21 cellular contexts compared by ENCODE assay signal in the genomic region with DNA sequence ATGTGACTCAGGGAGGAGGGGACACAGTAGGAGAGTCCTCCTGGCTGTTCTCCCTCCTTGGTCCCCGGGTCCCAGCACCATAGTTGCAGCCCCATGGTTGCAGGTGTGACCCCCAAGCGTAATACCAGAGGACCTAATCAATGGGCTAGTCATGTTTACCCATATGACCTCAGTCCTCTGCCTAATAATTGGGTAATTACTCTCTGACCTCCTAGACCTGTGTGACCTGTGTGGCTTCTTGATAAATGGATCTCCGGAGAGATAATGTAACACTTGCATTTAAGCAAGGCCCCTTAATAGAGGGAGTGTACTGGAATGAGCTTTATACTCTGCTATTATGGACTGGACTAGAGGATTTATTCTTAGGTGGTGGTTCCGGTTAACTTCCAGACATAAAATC. TPM values are rescaled to one million over a fixed set of nuclear protein-coding genes. Genes with fewer than 3 reads are reported as not detected.
DNase-seq lines count a peak whose midpoint lies in the region; ATAC-seq and TF ChIP-seq lines count a peak whose summit lies in the region.
"Had no signal": no experiment of that assay in that cellular context is flagged by ENCODE, and none has a peak within 500 bp of the region (broad histone marks: within the 10 kb centered on the region; RNA-seq: fewer than 3 reads in every experiment).

No MANE protein-coding gene starts in this region.

- CTCF ChIA-PET in Calu3 (lab: Charles Lee): interaction anchor here (0.8 kb wide), 1 partner anchor 72 kb away, joined by 3 read pairs; no protein-coding TSS in a partner anchor

- H4K5ac ChIP-seq in mesendoderm (ENCODE audit: low read length): no peak overlapping the region

- H3K4me1 ChIP-seq in body of pancreas (peaks cover 50% of the 10 kb centered on the region), mesendoderm (ENCODE audit: control insufficient read depth, low read depth, low read length) (peaks cover 25% of the 10 kb centered on the region), rectal smooth muscle tissue (ENCODE audit: control insufficient read depth, insufficient read depth, low read length) (peaks cover 6% of the 10 kb centered on the region), adrenal gland (replicated peaks in 1 of 2) (peaks cover 0 to 18% of the 10 kb centered on the region in 2 donors)

- H3K36me3 Mint-ChIP-seq in Calu3 (ENCODE audit: insufficient read depth, unreplicated experiment): peaks cover 71% of the 10 kb centered on the region

- no peak overlapping the region for H2BK15ac ChIP-seq in mesendoderm (replicated peaks; ENCODE audit: low read depth)

- TF ChIP-seq POLR2A in body of pancreas (IDR thresholded peaks at IDR 0.05): no peak
- TF ChIP-seq POLR2A in adrenal gland (IDR thresholded peaks at IDR 0.05): no peak

- H3K9me3 ChIP-seq in body of pancreas (no peaks in the 10 kb centered on the region), adrenal gland (replicated peaks in 1 of 3) (no peaks in the 10 kb centered on the region)
- H3K9me3 ChIP-seq: left lung had no signal

- H3K27me3 Mint-ChIP-seq in Calu3 (ENCODE audit: unreplicated experiment): no peaks in the 10 kb centered on the region
- peaks cover 19% of the 10 kb centered on the region for H3K27me3 Mint-ChIP-seq in stimulated activated naive CD8-positive, alpha-beta T cell treated with anti-CD3 and anti-CD28 coated beads, Interleukin-15, amount 100 ng/mL, for 72 hours
- H3K27me3 Mint-ChIP-seq: activated naive CD4-positive, alpha-beta T cell treated with anti-CD3 and anti-CD28 coated beads, Interleukin-2, amount 10 ng/mL, durations not matched to agents 7 days and 5 days; activated T-cell treated with anti-CD3 and anti-CD28 coated beads, Interleukin-2, amount 50 U/mL, for 24 hours; stimulated activated naive CD8-positive, alpha-beta T cell treated with anti-CD3 and anti-CD28 coated beads, Interleukin-15, Interleukin-2, amounts not matched to agents 100 ng/mL and 50 ng/mL, for 24 hours had no signal

- H3K79me1 ChIP-seq in mesendoderm (ENCODE audit: low read length): no peaks in the 10 kb centered on the region

- ATAC-seq in body of pancreas (no peak), GM18861 (IDR thresholded peaks at IDR 0.05; ENCODE audit: unreplicated experiment) (no peak)
- no peak for ATAC-seq in stimulated activated naive CD8-positive, alpha-beta T cell treated with anti-CD3 and anti-CD28 coated beads, Interleukin-15, amount 100 ng/mL, for 72 hours
- ATAC-seq: activated CD4-positive, CD25-positive, alpha-beta regulatory T cell treated with anti-CD3 and anti-CD28 coated beads, Interleukin-2, amount 50 U/mL, for 24 hours; activated CD8-positive, alpha-beta T cell treated with anti-CD3 and anti-CD28 coated beads, Interleukin-2, amount 10 ng/mL, durations not matched to agents 7 days and 5 days had no signal

- intact Hi-C loops in Calu3 (cut with micrococcal nuclease; ENCODE audit: unreplicated experiment): no loop called here
- intact Hi-C loops in body of pancreas (cut with DNase I): no loop called here
- intact Hi-C loops in adrenal gland (cut with DNase I): no loop called here

- H3K23ac ChIP-seq in mesendoderm (ENCODE audit: low read length): no peak overlapping the region

- H3K9me3 Mint-ChIP-seq in Calu3 (ENCODE audit: low read depth, unreplicated experiment): no peaks in the 10 kb centered on the region
- no peaks in the 10 kb centered on the region for H3K9me3 Mint-ChIP-seq in stimulated activated naive CD8-positive, alpha-beta T cell treated with anti-CD3 and anti-CD28 coated beads, Interleukin-15, amount 100 ng/mL, for 72 hours
- H3K9me3 Mint-ChIP-seq: activated naive CD4-positive, alpha-beta T cell treated with anti-CD3 and anti-CD28 coated beads, Interleukin-2, amount 10 ng/mL, durations not matched to agents 7 days and 5 days; activated T-cell treated with anti-CD3 and anti-CD28 coated beads, Interleukin-2, amount 50 U/mL, for 24 hours; stimulated activated naive CD8-positive, alpha-beta T cell treated with anti-CD3 and anti-CD28 coated beads, Interleukin-15, Interleukin-2, amounts not matched to agents 100 ng/mL and 50 ng/mL, for 24 hours had no signal

- no peaks in the 10 kb centered on the region for H3K79me2 ChIP-seq in mesendoderm (ENCODE audit: control insufficient read depth, insufficient read depth, low read length)

- peak overlapping the region; percentile 41 for H2AK5ac ChIP-seq in mesendoderm (ENCODE audit: low read length)

- peak overlapping the region; percentile 89 for H3K27ac Mint-ChIP-seq in Calu3 (ENCODE audit: unreplicated experiment)
- no peak overlapping the region for H3K27ac Mint-ChIP-seq in stimulated activated naive CD8-positive, alpha-beta T cell treated with anti-CD3 and anti-CD28 coated beads, Interleukin-15, amount 100 ng/mL, for 72 hours
- H3K27ac Mint-ChIP-seq: activated CD8-positive, alpha-beta T cell treated with anti-CD3 and anti-CD28 coated beads, Interleukin-2, amount 10 ng/mL, durations not matched to agents 7 days and 5 days; activated naive CD4-positive, alpha-beta T cell treated with anti-CD3 and anti-CD28 coated beads, Interleukin-2, amount 10 ng/mL, durations not matched to agents 7 days and 5 days; activated T-cell treated with anti-CD3 and anti-CD28 coated beads, Interleukin-2, amount 50 U/mL, for 24 hours; stimulated activated naive CD8-positive, alpha-beta T cell treated with anti-CD3 and anti-CD28 coated beads, Interleukin-15, Interleukin-2, amounts not matched to agents 100 ng/mL and 50 ng/mL, for 24 hours had no signal

- DNase-seq in Calu3 (no peak), body of pancreas (no peak), mesendoderm (no peak), adrenal gland (no peak), NCI-H510A (lab: John Stamatoyannopoulos, UW) (no peak)
- no peak for DNase-seq in stimulated activated naive CD8-positive, alpha-beta T cell treated with anti-CD3 and anti-CD28 coated beads, Interleukin-15, amount 100 ng/mL, for 72 hours
- DNase-seq: activated CD8-positive, alpha-beta T cell treated with anti-CD3 and anti-CD28 coated beads, Interleukin-2, amount 10 ng/mL, durations not matched to agents 7 days and 5 days; activated naive CD4-positive, alpha-beta T cell treated with anti-CD3 and anti-CD28 coated beads, Interleukin-2, amount 10 ng/mL, durations not matched to agents 7 days and 5 days; activated T-cell treated with anti-CD3 and anti-CD28 coated beads, Interleukin-2, amount 50 U/mL, for 24 hours; COR-L47; GM23248; left lung; MM.1S; NCI-H146; NCI-H2171 treated with DMSO at 0.1 percent for 48 hours; NCI-H526 treated with DMSO at 0.1 percent for 48 hours; stimulated activated CD4-positive, alpha-beta T cell treated with anti-CD3 and anti-CD28 coated beads, Interleukin-4, amount 100 ng/mL, for 1 hour had no signal

- peak overlapping the region; percentile 68 for H3K56ac ChIP-seq in mesendoderm (ENCODE audit: low read length)

- H3K4ac ChIP-seq in mesendoderm (ENCODE audit: low read depth, low read length): no peak overlapping the region

- H3K36me3 ChIP-seq in body of pancreas (replicated peaks in 1 of 2; ENCODE audit: insufficient read depth in 1 of 2, low read depth in 2 of 2): peaks cover 0 to under 1% of the 10 kb centered on the region in 2 donors
- no peaks in the 10 kb centered on the region for H3K36me3 ChIP-seq in mesendoderm (ENCODE audit: control insufficient read depth, insufficient read depth, low read length)
- peaks cover 5% of the 10 kb centered on the region for H3K36me3 ChIP-seq in rectal smooth muscle tissue (ENCODE audit: control insufficient read depth, insufficient read depth, low read length)
- no peaks in the 10 kb centered on the region for H3K36me3 ChIP-seq in adrenal gland (replicated peaks in 1 of 2)
- H3K36me3 ChIP-seq: left lung had no signal

- no peak for TF ChIP-seq CTCF in Calu3 (IDR thresholded peaks at IDR 0.05; ENCODE audit: unreplicated experiment)
- TF ChIP-seq CTCF in body of pancreas (IDR thresholded peaks at IDR 0.05): no peak
- no peak for TF ChIP-seq CTCF in adrenal gland (IDR thresholded peaks at IDR 0.05)

- H3K4me1 Mint-ChIP-seq in Calu3 (ENCODE audit: low read depth, unreplicated experiment): peaks cover 71% of the 10 kb centered on the region
- H3K4me1 Mint-ChIP-seq in stimulated activated naive CD8-positive, alpha-beta T cell treated with anti-CD3 and anti-CD28 coated beads, Interleukin-15, amount 100 ng/mL, for 72 hours: peaks cover 20% of the 10 kb centered on the region

- no TSS peak for BruUV-seq in Calu3 (replicated peaks; lab: Mats Ljungman, UMichigan)

- no peak overlapping the region for H2BK5ac ChIP-seq in mesendoderm (ENCODE audit: low read length)

- no peak overlapping the region for H3K18ac ChIP-seq in mesendoderm (ENCODE audit: low read length)

- H3K27ac ChIP-seq in body of pancreas (peak overlapping the region in 3 of 4 donors; percentile 74 to 80 (median 79)), mesendoderm (ENCODE audit: low read depth, low read length) (no peak overlapping the region), rectal smooth muscle tissue (ENCODE audit: low read depth, low read length) (peak overlapping the region; percentile 12), adrenal gland (no peak overlapping the region)

- no peak overlapping the region for H4K8ac ChIP-seq in mesendoderm (ENCODE audit: low read depth, low read length)

- H3K4me3 Mint-ChIP-seq in Calu3 (ENCODE audit: low read depth, unreplicated experiment): peak overlapping the region; percentile 50
- H3K4me3 Mint-ChIP-seq in stimulated activated naive CD8-positive, alpha-beta T cell treated with anti-CD3 and anti-CD28 coated beads, Interleukin-15, amount 100 ng/mL, for 72 hours: no peak overlapping the region
- H3K4me3 Mint-ChIP-seq: activated CD8-positive, alpha-beta T cell treated with anti-CD3 and anti-CD28 coated beads, Interleukin-2, amount 10 ng/mL, durations not matched to agents 7 days and 5 days; activated naive CD4-positive, alpha-beta T cell treated with anti-CD3 and anti-CD28 coated beads, Interleukin-2, amount 10 ng/mL, durations not matched to agents 7 days and 5 days; activated T-cell treated with anti-CD3 and anti-CD28 coated beads, Interleukin-2, amount 50 U/mL, for 24 hours; stimulated activated naive CD8-positive, alpha-beta T cell treated with anti-CD3 and anti-CD28 coated beads, Interleukin-15, Interleukin-2, amounts not matched to agents 100 ng/mL and 50 ng/mL, for 24 hours had no signal

- H3K4me3 ChIP-seq in body of pancreas: no peak overlapping the region
- H3K4me3 ChIP-seq in mesendoderm (ENCODE audit: low read length): no peak overlapping the region
- H3K4me3 ChIP-seq in rectal smooth muscle tissue (ENCODE audit: low read length): no peak overlapping the region
- H3K4me3 ChIP-seq in adrenal gland: no peak overlapping the region
- H3K4me3 ChIP-seq: left lung had no signal

- no peak overlapping the region for H3K9ac ChIP-seq in mesendoderm (ENCODE audit: low read length)
- H3K9ac ChIP-seq in rectal smooth muscle tissue (ENCODE audit: low read length): no peak overlapping the region

- no peak overlapping the region for H2BK120ac ChIP-seq in mesendoderm (ENCODE audit: low read depth, low read length)

- H3K4me2 ChIP-seq in mesendoderm (ENCODE audit: low read length): no peak overlapping the region

- no peaks in the 10 kb centered on the region for H3K27me3 ChIP-seq in body of pancreas
- no peaks in the 10 kb centered on the region for H3K27me3 ChIP-seq in mesendoderm (ENCODE audit: insufficient read depth, low read length, poor library complexity)
- no peaks in the 10 kb centered on the region for H3K27me3 ChIP-seq in rectal smooth muscle tissue (ENCODE audit: control insufficient read depth, insufficient read depth, low read length)
- no peaks in the 10 kb centered on the region for H3K27me3 ChIP-seq in adrenal gland
- H3K27me3 ChIP-seq: left lung had no signal

- WGBS in body of pancreas, 2 donors: 68 to 76% methylated on average over 3 to 4 of the region's 4 CpGs
- WGBS in mesendoderm (ENCODE audit: extremely low coverage, insufficient coverage, low lambda C conversion rate): no CpG with 5 or more reads among the region's 4 CpGs
- 83 to 100% (median 91%) methylated on average over 4 of the region's 4 CpGs for WGBS in adrenal gland, 4 donors

RNA-seq across cellular contexts. Expression of a gene that starts 32.2 kb away (rescaled TPM):
- total RNA-seq in Calu3 (2022) (63.8 and 76.4 TPM in 2 replicates), body of pancreas (10 to 100 TPM; 16.1 to 31.6 TPM), adrenal gland (10 to 100 TPM in 5 of 8 donors, 1 to 10 TPM in 3; 7.3 to 14.9 (median 10.4) TPM)
- 14.3 TPM for polyA plus RNA-seq in mesendoderm (2013, experiment 1 of 2)
- polyA plus RNA-seq in mesendoderm (2013, experiment 2 of 2): 13.2 TPM
- 10 to 100 TPM in 1 of 3 donors, 1 to 10 TPM in 2; 2.8 to 11.5 (median 5.1) TPM for polyA plus RNA-seq in adrenal gland

RNA-seq across cellular contexts. Expression of a gene that starts 55.3 kb away (rescaled TPM):
- total RNA-seq in Calu3 (2022) (1,439 and 1,638 TPM in 2 replicates), body of pancreas (100 to 1,000 TPM; 382 to 399 TPM), adrenal gland (10 to 100 TPM; 27.2 to 57.4 (median 39.0) TPM)
- 8.1 TPM for polyA plus RNA-seq in mesendoderm (2013, experiment 1 of 2)
- 8.6 TPM for polyA plus RNA-seq in mesendoderm (2013, experiment 2 of 2)
- polyA plus RNA-seq in adrenal gland: 10 to 100 TPM; 20.6 to 34.5 (median 23.5) TPM

Comparison
In these comparisons a context has a peak if more than half of its experiments do, and no peak if none do; other contexts are left out.
1. H3K27ac ChIP-seq: peak in body of pancreas (3 of 4) and rectal smooth muscle tissue (single experiment); none in mesendoderm (single experiment) and adrenal gland (0 of 5).
2. RNA of a gene that starts 55.3 kb away (total RNA-seq): 1,439 to 1,638 TPM in Calu3 and 382 to 399 TPM in body of pancreas; 27.2 to 57.4 TPM in adrenal gland; every median in the first group is over 4 times any median in the second.